8 cellular contexts compared by ENCODE assay signal in the genomic region with DNA sequence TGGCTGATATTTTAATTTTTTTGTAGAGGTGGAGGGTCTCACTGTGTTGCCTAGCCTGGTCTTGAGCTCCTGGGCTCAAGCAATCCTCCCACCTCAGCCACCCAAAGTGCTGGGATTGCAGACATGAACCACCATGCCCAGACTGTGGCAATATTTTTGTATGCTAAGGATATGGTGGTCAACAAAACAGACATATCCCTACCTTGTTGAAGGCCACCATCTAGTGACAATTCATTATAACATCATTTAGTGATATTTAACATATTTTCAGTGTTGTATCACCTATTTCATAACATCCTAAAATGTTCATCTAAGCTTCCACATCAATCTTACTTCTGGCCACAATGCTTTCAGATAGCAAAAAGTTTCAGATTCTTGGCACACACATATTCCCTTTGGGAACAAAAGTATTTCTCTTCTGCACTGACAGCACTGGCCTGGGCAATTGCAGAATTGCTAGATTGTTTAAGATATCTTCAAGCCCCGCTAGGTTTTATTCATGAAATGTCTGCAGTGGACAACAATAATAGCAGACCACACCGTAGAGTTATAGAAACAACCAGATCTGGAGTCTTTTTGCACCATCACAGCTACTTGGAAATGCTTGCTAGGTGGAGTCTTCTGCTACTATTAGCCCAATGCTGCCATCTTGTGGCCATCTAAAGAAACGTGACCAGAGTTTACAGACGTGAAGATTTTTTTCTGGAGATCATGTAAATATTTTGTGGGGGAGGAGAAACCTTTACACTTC. TPM values are rescaled to one million over a fixed set of nuclear protein-coding genes. Genes with fewer than 3 reads are reported as not detected.
DNase-seq lines count a peak whose midpoint lies in the region; ATAC-seq and TF ChIP-seq lines count a peak whose summit lies in the region.

No MANE protein-coding gene starts in this region.

- intact Hi-C loops in uterus (cut with DNase I; ENCODE audit: low total_unique reads) = no loop called here

- DNase-seq in DMS79 treated with DMSO at 0.1 percent for 48 hours (lab: John Stamatoyannopoulos, UW) (peak; percentile 56), SHP77 treated with DMSO at 0.1 percent for 48 hours (lab: John Stamatoyannopoulos, UW) (peak; percentile 24), trophoblast cell (peak; percentile 43 to 88), uterus (peak; percentile 34 to 73)
- DNase-seq in activated naive CD4-positive, alpha-beta T cell treated with Interleukin-2 at 50 U/mL for 16 hours = peak; percentile 57

- H4K12ac ChIP-seq in trophoblast cell (ENCODE audit: low read depth, low read length) = no peak overlapping the region

- no peak overlapping the region for H2AK5ac ChIP-seq in trophoblast cell (ENCODE audit: low read length)

- 0 to 2% methylated on average over 4 of the region's 4 CpGs for WGBS in gastroesophageal sphincter (ENCODE audit: low coverage in 1 of 2), 2 donors
- WGBS in trophoblast cell (ENCODE audit: extremely low coverage, insufficient coverage, insufficient read length) = no CpG with 5 or more reads among the region's 4 CpGs

- H3K79me1 ChIP-seq in trophoblast cell (ENCODE audit: low read length) = no peaks in the 10 kb centered on the region

- H3K4me2 ChIP-seq in trophoblast cell (ENCODE audit: low read length) = no peak overlapping the region

- no peak overlapping the region for H2AFZ ChIP-seq in trophoblast cell (ENCODE audit: insufficient read depth, low read length, poor library complexity)

- no peak overlapping the region for H3K14ac ChIP-seq in trophoblast cell (ENCODE audit: low read length)

- H3K27ac ChIP-seq in gastroesophageal sphincter (no peak overlapping the region), trophoblast cell (ENCODE audit: low read depth, low read length) (no peak overlapping the region), uterus (no peak overlapping the region)

- peak; percentile 44 for ATAC-seq in GM21723 (IDR thresholded peaks at IDR 0.05; ENCODE audit: unreplicated experiment)
- ATAC-seq in gastroesophageal sphincter = peak; percentile 74

- no peak overlapping the region for H3K4ac ChIP-seq in trophoblast cell (ENCODE audit: low read depth, low read length)

- no peaks in the 10 kb centered on the region for H3K79me2 ChIP-seq in trophoblast cell (ENCODE audit: control insufficient read depth, insufficient read depth, low read length, poor library complexity)

- no peak overlapping the region for H4K8ac ChIP-seq in trophoblast cell (ENCODE audit: low read depth, low read length)

- TF ChIP-seq CTCF in LNCAP (IDR thresholded peaks at IDR 0.05) (peak; percentile 76), gastroesophageal sphincter (IDR thresholded peaks at IDR 0.05) (peak; percentile 75 to 87 (median 84)), uterus (IDR thresholded peaks at IDR 0.05) (peak; percentile 76 to 92 (median 84))

- TF ChIP-seq POLR2A in gastroesophageal sphincter (IDR thresholded peaks at IDR 0.05) (no peak), uterus (IDR thresholded peaks at IDR 0.05) (no peak)

- H3K4me1 ChIP-seq in gastroesophageal sphincter = peaks cover 0 to 12% (median 0%) of the 10 kb centered on the region in 3 donors
- no peaks in the 10 kb centered on the region for H3K4me1 ChIP-seq in trophoblast cell (ENCODE audit: control insufficient read depth in 1 of 2, insufficient read depth in 2 of 2, low read length in 2 of 2)
- no peaks in the 10 kb centered on the region for H3K4me1 ChIP-seq in uterus

- no peak overlapping the region for H4K91ac ChIP-seq in trophoblast cell (ENCODE audit: low read depth, low read length)

- no peak overlapping the region for H2BK120ac ChIP-seq in trophoblast cell (ENCODE audit: insufficient read depth, low read length, poor library complexity)

- H3K18ac ChIP-seq in trophoblast cell (ENCODE audit: low read length) = no peak overlapping the region

- no peak overlapping the region for H3K4me3 ChIP-seq in gastroesophageal sphincter
- no peak overlapping the region for H3K4me3 ChIP-seq in trophoblast cell (ENCODE audit: low read depth, low read length)
- no peak overlapping the region for H3K4me3 ChIP-seq in uterus

- H3K9me3 ChIP-seq in gastroesophageal sphincter (no peaks in the 10 kb centered on the region), trophoblast cell (ENCODE audit: insufficient read depth, low read depth, low read length) (no peaks in the 10 kb centered on the region), uterus (no peaks in the 10 kb centered on the region)

- H3K27me3 ChIP-seq in gastroesophageal sphincter (no peaks in the 10 kb centered on the region), trophoblast cell (ENCODE audit: insufficient read depth, low read length) (no peaks in the 10 kb centered on the region), uterus (no peaks in the 10 kb centered on the region)

- H3K23ac ChIP-seq in trophoblast cell (ENCODE audit: low read length) = no peak overlapping the region

- H3K9ac ChIP-seq in trophoblast cell (ENCODE audit: low read length) = no peak overlapping the region

- no peak for TF ChIP-seq EP300 in gastroesophageal sphincter (IDR thresholded peaks at IDR 0.05)

- H3K36me3 ChIP-seq in gastroesophageal sphincter (no peaks in the 10 kb centered on the region), trophoblast cell (ENCODE audit: control insufficient read depth in 1 of 2, insufficient read depth in 2 of 2, low read length in 2 of 2) (no peaks in the 10 kb centered on the region), uterus (no peaks in the 10 kb centered on the region)

- H2BK12ac ChIP-seq in trophoblast cell (ENCODE audit: low read length) = no peak overlapping the region

- H2BK5ac ChIP-seq in trophoblast cell (ENCODE audit: low read depth, low read length, poor library complexity) = no peak overlapping the region

RNA-seq across cellular contexts. Expression of a gene that starts 58.4 kb away (rescaled TPM):
- total RNA-seq in gastroesophageal sphincter = 1 to 10 TPM; 2.5 to 4.6 (median 3.3) TPM
- polyA plus RNA-seq in trophoblast cell (2013) = 0.08 and 0.21 TPM in 2 replicates
- 1 to 10 TPM in 3 of 4 donors, under 1 TPM in 1; 0.77 to 8.8 (median 6.0) TPM for total RNA-seq in uterus
